In the genomic region with DNA sequence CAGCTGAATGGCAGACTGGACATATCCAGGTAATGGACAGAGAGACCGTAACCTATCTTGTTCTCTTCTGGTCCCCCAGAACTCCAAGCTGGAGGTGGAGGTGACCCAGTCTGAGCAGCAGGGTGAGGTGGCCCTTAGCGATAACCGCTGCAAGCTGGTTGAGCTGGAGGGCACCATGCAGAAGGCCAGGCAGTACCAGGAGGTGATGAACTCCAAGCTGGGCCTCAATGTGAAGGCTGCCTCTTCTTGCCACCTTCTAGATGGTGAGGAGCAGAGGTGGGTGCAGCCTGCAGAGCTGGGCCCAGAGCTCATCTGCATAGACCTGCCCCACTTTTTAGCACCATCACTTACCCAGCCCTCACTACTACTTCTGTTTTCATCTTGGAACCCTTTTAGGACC, we compare ENCODE assay signal across 30 cellular contexts. TPM values are rescaled to one million over a fixed set of nuclear protein-coding genes. Genes with fewer than 3 reads are reported as not detected.
"Had no signal": no experiment of that assay in that cellular context is flagged by ENCODE, and none has a peak within 500 bp of the region (broad histone marks: within the 10 kb centered on the region; RNA-seq: fewer than 3 reads in every experiment).

No MANE protein-coding gene starts in this region.

- H3K27me3 Mint-ChIP-seq: brain had no signal

- H3K9me3 Mint-ChIP-seq: activated CD4-positive, alpha-beta T cell treated with anti-CD3 and anti-CD28 coated beads, Interleukin-2, amount 10 ng/mL, durations not matched to agents 24 days and 14 days; activated CD8-positive, alpha-beta T cell treated with anti-CD3 and anti-CD28 coated beads for 36 hours; activated naive CD8-positive, alpha-beta T cell treated with anti-CD3 and anti-CD28 coated beads, Interleukin-2, amount 50 U/mL, for 24 hours; activated T-cell treated with anti-CD3 and anti-CD28 coated beads, Interleukin-2, amount 50 U/mL, for 72 hours; activated T-helper 2 cell treated with anti-CD3 and anti-CD28 coated beads, Interferon-gamma antibody, Interleukin-2, Interleukin-4, amounts not matched to agents 10 μg/mL and 5 μg/mL and 100 μg/mL, durations not matched to agents 14 hours and 24 hours and 36 hours; T-helper 1 cell treated with Interleukin-12 subunit alpha and Interleukin-12 subunit beta and Interleukin-4 antibody, amounts not matched to agents 30 μg/mL and 1 μg/mL, for 36 hours; T-helper 2 cell treated with Interferon-gamma antibody and Interleukin-4, amounts not matched to agents 5 μg/mL and 100 μg/mL, for 36 hours had no signal

- DNase-seq: activated CD4-positive, alpha-beta T cell treated with anti-CD3 and anti-CD28 coated beads, Interleukin-2, amount 10 ng/mL, durations not matched to agents 24 days and 14 days; activated CD4-positive, alpha-beta T cell treated with anti-CD3 and anti-CD28 coated beads, Interleukin-2, amount 50 U/mL, for 4 hours; activated CD8-positive, alpha-beta T cell treated with anti-CD3 and anti-CD28 coated beads for 36 hours; activated naive CD8-positive, alpha-beta T cell treated with anti-CD3 and anti-CD28 coated beads, Interleukin-2, amount 50 U/mL, for 24 hours; activated T-cell treated with anti-CD3 and anti-CD28 coated beads, Interleukin-2, amount 50 U/mL, for 1 hour; activated T-cell treated with anti-CD3 and anti-CD28 coated beads, Interleukin-2, amount 50 U/mL, for 72 hours; central memory CD4-positive, alpha-beta T cell; KG1; NCI-H1092 treated with DMSO at 0.1 percent for 48 hours; NCI-H1417 treated with DMSO at 0.1 percent for 48 hours; NCI-H187 treated with DMSO at 0.1 percent for 48 hours; NCI-H2081 treated with DMSO at 0.1 percent for 48 hours; NCI-H226; NCI-H446 treated with DMSO at 0.1 percent for 48 hours; NCI-H526; NCI-H748 treated with DMSO at 0.1 percent for 48 hours; NK-92 treated with Interleukin-12 subunit alpha and Interleukin-12 subunit beta, amount 100 ng/mL, for 24 hours; PC-3; Right ventricle myocardium superior had no signal

- H3K27ac Mint-ChIP-seq: activated CD4-positive, alpha-beta T cell treated with anti-CD3 and anti-CD28 coated beads, Interleukin-2, amount 10 ng/mL, durations not matched to agents 24 days and 14 days; activated CD8-positive, alpha-beta T cell treated with anti-CD3 and anti-CD28 coated beads for 36 hours; activated naive CD4-positive, alpha-beta T cell treated with anti-CD3 and anti-CD28 coated beads, Interleukin-2, amount 10 ng/mL, durations not matched to agents 7 days and 5 days; activated naive CD8-positive, alpha-beta T cell; activated naive CD8-positive, alpha-beta T cell treated with anti-CD3 and anti-CD28 coated beads, Interleukin-2, amount 50 U/mL, for 24 hours; activated T-cell treated with anti-CD3 and anti-CD28 coated beads, Interleukin-2, amount 50 U/mL, for 72 hours; activated T-helper 2 cell treated with anti-CD3 and anti-CD28 coated beads, Interferon-gamma antibody, Interleukin-2, Interleukin-4, amounts not matched to agents 10 μg/mL and 5 μg/mL and 100 μg/mL, durations not matched to agents 14 hours and 24 hours and 36 hours; brain; T-helper 1 cell treated with Interleukin-12 subunit alpha and Interleukin-12 subunit beta and Interleukin-4 antibody, amounts not matched to agents 30 μg/mL and 1 μg/mL, for 36 hours had no signal

- H3K4me3 Mint-ChIP-seq: activated CD4-positive, alpha-beta T cell treated with anti-CD3 and anti-CD28 coated beads, Interleukin-2, amount 10 ng/mL, durations not matched to agents 24 days and 14 days; activated CD8-positive, alpha-beta T cell treated with anti-CD3 and anti-CD28 coated beads for 36 hours; activated naive CD4-positive, alpha-beta T cell treated with anti-CD3 and anti-CD28 coated beads, Interleukin-2, amount 10 ng/mL, durations not matched to agents 7 days and 5 days; activated naive CD8-positive, alpha-beta T cell; activated naive CD8-positive, alpha-beta T cell treated with anti-CD3 and anti-CD28 coated beads, Interleukin-2, amount 50 U/mL, for 24 hours; activated T-cell treated with anti-CD3 and anti-CD28 coated beads, Interleukin-2, amount 50 U/mL, for 72 hours; brain; T-helper 1 cell treated with Interleukin-12 subunit alpha and Interleukin-12 subunit beta and Interleukin-4 antibody, amounts not matched to agents 30 μg/mL and 1 μg/mL, for 36 hours; T-helper 2 cell treated with Interferon-gamma antibody and Interleukin-4, amounts not matched to agents 5 μg/mL and 100 μg/mL, for 36 hours had no signal

- FAIRE-seq: RCC 7860, TTC549 had no signal

- ATAC-seq: activated CD8-positive, alpha-beta T cell treated with anti-CD3 and anti-CD28 coated beads for 36 hours; activated naive CD8-positive, alpha-beta T cell treated with anti-CD3 and anti-CD28 coated beads, Interleukin-2, amount 50 U/mL, for 24 hours; activated T-cell treated with anti-CD3 and anti-CD28 coated beads, Interleukin-2, amount 50 U/mL, for 72 hours; PC-3 had no signal

- H3K27ac ChIP-seq: RWPE1 had no signal

- H3K4me1 Mint-ChIP-seq: activated CD4-positive, alpha-beta T cell treated with anti-CD3 and anti-CD28 coated beads, Interleukin-2, amount 10 ng/mL, durations not matched to agents 24 days and 14 days; activated naive CD8-positive, alpha-beta T cell treated with anti-CD3 and anti-CD28 coated beads, Interleukin-2, amount 50 U/mL, for 24 hours had no signal

RNA-seq across cellular contexts. Expression of gene KRT86, which starts 7.2 kb away (rescaled TPM):
- total RNA-seq: activated CD8-positive, alpha-beta memory T cell treated with anti-CD3 and anti-CD28 coated beads for 36 hours; activated CD8-positive, alpha-beta T cell treated with anti-CD3 and anti-CD28 coated beads for 36 hours; Right ventricle myocardium superior had no signal

RNA-seq across cellular contexts. Expression of gene KRT81, which starts 24.1 kb away (rescaled TPM):
- total RNA-seq: activated CD4-positive, alpha-beta T cell treated with anti-CD3 and anti-CD28 coated beads, Interleukin-2, amount 10 ng/mL, durations not matched to agents 24 days and 14 days; activated CD8-positive, alpha-beta memory T cell treated with anti-CD3 and anti-CD28 coated beads for 36 hours; activated CD8-positive, alpha-beta T cell treated with anti-CD3 and anti-CD28 coated beads for 36 hours; activated T-cell treated with anti-CD3 and anti-CD28 coated beads, Interleukin-2, amount 50 U/mL, for 72 hours; activated T-helper 2 cell treated with anti-CD3 and anti-CD28 coated beads, Interferon-gamma antibody, Interleukin-2, Interleukin-4, amounts not matched to agents 10 μg/mL and 5 μg/mL and 100 μg/mL, durations not matched to agents 14 hours and 24 hours and 36 hours; Right ventricle myocardium superior had no signal

RNA-seq across cellular contexts. Expression of gene KRT83, which starts 53.9 kb away (rescaled TPM):
- total RNA-seq: activated CD4-positive, alpha-beta T cell treated with anti-CD3 and anti-CD28 coated beads, Interleukin-2, amount 10 ng/mL, durations not matched to agents 24 days and 14 days; activated CD8-positive, alpha-beta memory T cell treated with anti-CD3 and anti-CD28 coated beads for 36 hours; activated CD8-positive, alpha-beta T cell treated with anti-CD3 and anti-CD28 coated beads for 36 hours; activated T-cell treated with anti-CD3 and anti-CD28 coated beads, Interleukin-2, amount 50 U/mL, for 72 hours; activated T-helper 2 cell treated with anti-CD3 and anti-CD28 coated beads, Interferon-gamma antibody, Interleukin-2, Interleukin-4, amounts not matched to agents 10 μg/mL and 5 μg/mL and 100 μg/mL, durations not matched to agents 14 hours and 24 hours and 36 hours; LHCN-M2; Right ventricle myocardium superior had no signal
